In genomic region chr16:11799509-11800384, GRCh38 we compare ENCODE assay signal across 10 cellular contexts. TPM values are rescaled to one million over a fixed set of nuclear protein-coding genes. Genes with fewer than 3 reads are reported as not detected.
DNase-seq lines count a peak whose midpoint lies in the region; ATAC-seq and TF ChIP-seq lines count a peak whose summit lies in the region.
"Had no signal": no experiment of that assay in that cellular context is flagged by ENCODE, and none has a peak within 500 bp of the region (broad histone marks: within the 10 kb centered on the region; RNA-seq: fewer than 3 reads in every experiment).

No MANE protein-coding gene starts in this region.

- dilution Hi-C loops in IMR-90 (cut with HindIII; ENCODE audit: low sequenced_read_pairs, unreplicated experiment) = no loop called here

- POLR2A ChIA-PET in IMR-90 (lab: Charles Lee; ENCODE audit: unreplicated experiment) = no interaction called here

- peaks cover 13 to 69% (median 48%) of the 10 kb centered on the region in 4 donors for H3K4me1 Mint-ChIP-seq in CD4-positive, CD25-positive, alpha-beta regulatory T cell
- peaks cover 34% of the 10 kb centered on the region for H3K4me1 Mint-ChIP-seq in activated T-helper 17 cell treated with anti-CD3 and anti-CD28 coated beads, Interleukin-2, amount 50 U/mL, for 72 hours
- peaks cover 41% of the 10 kb centered on the region for H3K4me1 Mint-ChIP-seq in mesothelial cell of epicardium

- H3K14ac ChIP-seq in IMR-90 (replicated peaks; ENCODE audit: low read depth, low read length) = peak overlapping the region; percentile 72; the same call in 1 of the 2 replicates

- no peak for TF ChIP-seq RAD21 in IMR-90 (IDR thresholded peaks at IDR 0.05; ENCODE audit: low read length)

- no peak overlapping the region for H2BK15ac ChIP-seq in IMR-90 (ENCODE audit: low read depth, low read length)

- no peak for ATAC-seq in CD4-positive, CD25-positive, alpha-beta regulatory T cell (ENCODE audit: low read depth in 2 of 2)
- ATAC-seq in IMR-90 (ENCODE audit: low read depth) = no peak
- no peak for ATAC-seq in activated T-helper 17 cell treated with anti-CD3 and anti-CD28 coated beads, Interleukin-2, amount 50 U/mL, for 72 hours (replicated peaks)
- no peak for ATAC-seq in HG02970 (IDR thresholded peaks at IDR 0.05; ENCODE audit: low FRiP score, unreplicated experiment)
- ATAC-seq in body of pancreas = no peak
- ATAC-seq in GM21447 (IDR thresholded peaks at IDR 0.05; ENCODE audit: unreplicated experiment) = no peak

- no peak overlapping the region for H3K9ac ChIP-seq in IMR-90 (ENCODE audit: low read depth, low read length)

- H3K79me1 ChIP-seq in IMR-90 (ENCODE audit: low read depth in 1 of 2, low read length in 2 of 2) = peaks cover 20 to 65% of the 10 kb centered on the region in 2 experiments

- no peak overlapping the region for H2BK5ac ChIP-seq in IMR-90 (ENCODE audit: low read depth, low read length, poor library complexity, severe bottlenecking)

- H3K36me3 ChIP-seq in CD4-positive, CD25-positive, alpha-beta regulatory T cell (ENCODE audit: control insufficient read depth, insufficient read depth, low read length) = no peaks in the 10 kb centered on the region
- H3K36me3 ChIP-seq in IMR-90 (ENCODE audit: control insufficient read depth, insufficient read depth, low read length) (peaks cover 3% of the 10 kb centered on the region), body of pancreas (replicated peaks in 1 of 2; ENCODE audit: insufficient read depth in 1 of 2, low read depth in 2 of 2) (no peaks in the 10 kb centered on the region)
- H3K36me3 ChIP-seq: esophagus squamous epithelium had no signal

- peak overlapping the region in 1 of 2 experiments; percentile 3; a peak in 1 of 4 replicates for H4K8ac ChIP-seq in IMR-90 (ENCODE audit: low read depth in 2 of 2, low read length in 2 of 2)

- H4K5ac ChIP-seq in IMR-90 (ENCODE audit: low read depth, low read length) = no peak overlapping the region

- H3K27ac ChIP-seq in CD4-positive, CD25-positive, alpha-beta regulatory T cell (ENCODE audit: insufficient read depth, low read length, poor library complexity, severe bottlenecking) = peak overlapping the region; percentile 98
- H3K27ac ChIP-seq in IMR-90 (ENCODE audit: insufficient read depth, low read length) = no peak overlapping the region
- H3K27ac ChIP-seq in body of pancreas = peak overlapping the region in 1 of 4 donors; percentile 34

- intact Hi-C loops in IMR-90 (cut with micrococcal nuclease) = no loop called here
- intact Hi-C loops in body of pancreas (cut with DNase I) = loop anchor here (10.0 kb wide), 1 partner anchor 385 kb away; no protein-coding TSS in a partner anchor

- H3K4me3 Mint-ChIP-seq in CD4-positive, CD25-positive, alpha-beta regulatory T cell = peak overlapping the region; percentile 89 to 98 (median 94)
- H3K4me3 Mint-ChIP-seq in activated T-helper 17 cell treated with anti-CD3 and anti-CD28 coated beads, Interleukin-2, amount 50 U/mL, for 72 hours = peak overlapping the region; percentile 99
- peak overlapping the region; percentile 10 for H3K4me3 Mint-ChIP-seq in mesothelial cell of epicardium

- peaks cover 4% of the 10 kb centered on the region for H3K36me3 Mint-ChIP-seq in CD4-positive, CD25-positive, alpha-beta regulatory T cell
- peaks cover 16% of the 10 kb centered on the region for H3K36me3 Mint-ChIP-seq in activated T-helper 17 cell treated with anti-CD3 and anti-CD28 coated beads, Interleukin-2, amount 50 U/mL, for 72 hours (ENCODE audit: low read depth)
- H3K36me3 Mint-ChIP-seq in mesothelial cell of epicardium = no peaks in the 10 kb centered on the region

- H2AFZ ChIP-seq in IMR-90 (replicated peaks; ENCODE audit: low read length, poor library complexity) = no peak overlapping the region

- H4K91ac ChIP-seq in IMR-90 (ENCODE audit: insufficient read depth, low read depth, low read length) = no peak overlapping the region

- H3K18ac ChIP-seq in IMR-90 (ENCODE audit: low read depth, low read length) = no peak overlapping the region

- H3K4ac ChIP-seq in IMR-90 (ENCODE audit: low read depth, low read length) = 0 out of 2 replicates have a peak overlapping the region, but pooled peaks have one; percentile 33

- CTCF ChIA-PET in IMR-90 (lab: Yijun Ruan, JAX) = interaction anchor here (0.6 kb wide), 1 partner anchor 404 kb away, joined by 3 read pairs; no protein-coding TSS in a partner anchor

- H3K27me3 Mint-ChIP-seq in CD4-positive, CD25-positive, alpha-beta regulatory T cell = peaks cover 7% of the 10 kb centered on the region
- H3K27me3 Mint-ChIP-seq in activated T-helper 17 cell treated with anti-CD3 and anti-CD28 coated beads, Interleukin-2, amount 50 U/mL, for 72 hours = no peaks in the 10 kb centered on the region
- no peaks in the 10 kb centered on the region for H3K27me3 Mint-ChIP-seq in mesothelial cell of epicardium (ENCODE audit: low read depth)

- no peaks in the 10 kb centered on the region for H3K9me3 ChIP-seq in CD4-positive, CD25-positive, alpha-beta regulatory T cell (ENCODE audit: control insufficient read depth in 2 of 2, low read length in 2 of 2)
- H3K9me3 ChIP-seq in IMR-90 (ENCODE audit: control insufficient read depth, insufficient read depth, low read length) = no peaks in the 10 kb centered on the region
- no peaks in the 10 kb centered on the region for H3K9me3 ChIP-seq in body of pancreas
- H3K9me3 ChIP-seq: esophagus squamous epithelium had no signal

- 0 out of 2 replicates have a peak overlapping the region, but pooled peaks have one; percentile 13 for H2AK5ac ChIP-seq in IMR-90 (ENCODE audit: low read depth, low read length)

- peak; percentile 38 to 50 (median 49) for DNase-seq in CD4-positive, CD25-positive, alpha-beta regulatory T cell
- DNase-seq in IMR-90 = no peak
- no peak for DNase-seq in mesothelial cell of epicardium (ENCODE audit: low spot score in 2 of 2, unreplicated experiment in 2 of 2)
- no peak for DNase-seq in GF-D8 (lab: John Stamatoyannopoulos, UW)
- DNase-seq in body of pancreas = no peak
- DNase-seq: esophagus squamous epithelium, OCI-M1 had no signal

- no peak for TF ChIP-seq POLR2A in IMR-90 (IDR thresholded peaks at IDR 0.05; ENCODE audit: low read depth, low read length)
- TF ChIP-seq POLR2A in body of pancreas (IDR thresholded peaks at IDR 0.05) = no peak

- TF ChIP-seq CTCF in IMR-90 (conservative IDR thresholded peaks at IDR 0.05; ENCODE audit: low read depth, low read length) (no peak), mesothelial cell of epicardium (IDR thresholded peaks at IDR 0.05; ENCODE audit: unreplicated experiment) (no peak), body of pancreas (IDR thresholded peaks at IDR 0.05) (no peak)

- H4K20me1 ChIP-seq in IMR-90 (ENCODE audit: insufficient read depth, low read length) = peaks cover 19% of the 10 kb centered on the region

- 92% methylated on average over 5 of the region's 14 CpGs; no CpG with 5 or more reads in 1 of the 2 experiments for WGBS in IMR-90 (ENCODE audit: extremely low coverage in 2 of 2, insufficient read length in 1 of 2), 2 experiments
- WGBS in body of pancreas, 2 donors = 76 to 96% methylated on average over 13 to 14 of the region's 14 CpGs

- peak overlapping the region; percentile 72 for H3K4me3 ChIP-seq in CD4-positive, CD25-positive, alpha-beta regulatory T cell (ENCODE audit: low read depth, low read length)
- no peak overlapping the region for H3K4me3 ChIP-seq in IMR-90 (ENCODE audit: insufficient read depth, low read depth, low read length)
- no peak overlapping the region for H3K4me3 ChIP-seq in body of pancreas
- H3K4me3 ChIP-seq: esophagus squamous epithelium had no signal

- in situ Hi-C loops in IMR-90 (cut with MboI; ENCODE audit: low sequenced_read_pairs) = loop anchor here (25.0 kb wide), 1 partner anchor 837 kb away; no protein-coding TSS in a partner anchor

- no peak overlapping the region for H2AK9ac ChIP-seq in IMR-90 (replicated peaks; ENCODE audit: low read depth, low read length, poor library complexity)

- peaks cover 23% of the 10 kb centered on the region for H3K9me1 ChIP-seq in IMR-90 (ENCODE audit: insufficient read depth, low read length)

- no peaks in the 10 kb centered on the region for H3K9me3 Mint-ChIP-seq in CD4-positive, CD25-positive, alpha-beta regulatory T cell
- H3K9me3 Mint-ChIP-seq in activated T-helper 17 cell treated with anti-CD3 and anti-CD28 coated beads, Interleukin-2, amount 50 U/mL, for 72 hours = no peaks in the 10 kb centered on the region
- H3K9me3 Mint-ChIP-seq in mesothelial cell of epicardium = no peaks in the 10 kb centered on the region

- no peak overlapping the region for H2BK20ac ChIP-seq in IMR-90 (ENCODE audit: low read depth, low read length)

- no TSS peak for BruUV-seq in IMR-90 (replicated peaks; lab: Mats Ljungman, UMichigan)

- peaks cover 52% of the 10 kb centered on the region for H3K4me1 ChIP-seq in CD4-positive, CD25-positive, alpha-beta regulatory T cell (ENCODE audit: control insufficient read depth, insufficient read depth, low read length, poor library complexity, severe bottlenecking)
- H3K4me1 ChIP-seq in IMR-90 (ENCODE audit: control insufficient read depth, insufficient read depth, low read length) (peaks cover 19% of the 10 kb centered on the region), body of pancreas (peaks cover 32% of the 10 kb centered on the region)

- no peak overlapping the region for H3K56ac ChIP-seq in IMR-90 (ENCODE audit: extremely low read depth, insufficient read depth, low read length)

- H2BK120ac ChIP-seq in IMR-90 (ENCODE audit: low read depth, low read length) = no peak overlapping the region

- peak overlapping the region; percentile 64 for H3K23ac ChIP-seq in IMR-90 (ENCODE audit: low read depth, low read length)

- peak overlapping the region; percentile 99 to 100 (median 99) for H3K27ac Mint-ChIP-seq in CD4-positive, CD25-positive, alpha-beta regulatory T cell
- H3K27ac Mint-ChIP-seq in activated T-helper 17 cell treated with anti-CD3 and anti-CD28 coated beads, Interleukin-2, amount 50 U/mL, for 72 hours = peak overlapping the region; percentile 98
- H3K27ac Mint-ChIP-seq in mesothelial cell of epicardium = peak overlapping the region; percentile 95

- H3K27me3 ChIP-seq in CD4-positive, CD25-positive, alpha-beta regulatory T cell (ENCODE audit: control insufficient read depth, insufficient read depth, low read length) = no peaks in the 10 kb centered on the region
- no peaks in the 10 kb centered on the region for H3K27me3 ChIP-seq in IMR-90 (ENCODE audit: control insufficient read depth, insufficient read depth, low read length)
- no peaks in the 10 kb centered on the region for H3K27me3 ChIP-seq in body of pancreas
- H3K27me3 ChIP-seq: esophagus squamous epithelium had no signal

- no peak overlapping the region for H3K4me2 ChIP-seq in IMR-90 (ENCODE audit: low read depth, low read length)

RNA-seq across cellular contexts. Expression of gene ZC3H7A, which starts 2.7 kb away (rescaled TPM):
- total RNA-seq in CD4-positive, CD25-positive, alpha-beta regulatory T cell = 157 TPM
- 10 to 100 TPM; 43.3 to 49.5 (median 47.5) TPM for polyA plus RNA-seq in CD4-positive, CD25-positive, alpha-beta regulatory T cell
- 22.2 and 33.3 TPM in 2 replicates for total RNA-seq in IMR-90 (2012; rRNA removed)
- 48.3 and 53.9 TPM in 2 replicates for polyA plus RNA-seq in IMR-90 (2012; rRNA removed)
- polyA plus RNA-seq in IMR-90 (2012; cell fraction: cytosol; rRNA removed) = 11.5 and 30.5 TPM in 2 replicates
- 11.4 and 92.1 TPM in 2 replicates for polyA plus RNA-seq in IMR-90 (2012; cell fraction: nucleus; rRNA removed; ENCODE audit: low replicate concordance)
- 100 to 1,000 TPM in 1 of 2 donors, 10 to 100 TPM in 1; 67.6 to 144 TPM for total RNA-seq in activated T-helper 17 cell treated with anti-CD3 and anti-CD28 coated beads, Interleukin-2, amount 50 U/mL, for 72 hours
- total RNA-seq in mesothelial cell of epicardium = 57.6 to 70.7 TPM (median 66.7 TPM) in 3 replicates
- 10 to 100 TPM; 26.4 to 49.5 TPM for total RNA-seq in body of pancreas

RNA-seq across cellular contexts. Expression of gene RSL1D1, which starts 51.6 kb away (rescaled TPM):
- total RNA-seq in CD4-positive, CD25-positive, alpha-beta regulatory T cell = 145 TPM
- 100 to 1,000 TPM; 106 to 235 (median 181) TPM for polyA plus RNA-seq in CD4-positive, CD25-positive, alpha-beta regulatory T cell
- 77.4 and 137 TPM in 2 replicates for total RNA-seq in IMR-90 (2012; rRNA removed)
- 55.8 and 63.8 TPM in 2 replicates for polyA plus RNA-seq in IMR-90 (2012; rRNA removed)
- 5.6 and 6.6 TPM in 2 replicates for polyA plus RNA-seq in IMR-90 (2012; cell fraction: cytosol; rRNA removed)
- 1.3 and 10.3 TPM in 2 replicates for polyA plus RNA-seq in IMR-90 (2012; cell fraction: nucleus; rRNA removed; ENCODE audit: low replicate concordance)
- 100 to 1,000 TPM; 275 to 288 TPM for total RNA-seq in activated T-helper 17 cell treated with anti-CD3 and anti-CD28 coated beads, Interleukin-2, amount 50 U/mL, for 72 hours
- total RNA-seq in mesothelial cell of epicardium = 176 to 177 TPM (median 177 TPM) in 3 replicates
- total RNA-seq in body of pancreas = 100 to 1,000 TPM; 199 to 246 TPM

RNA-seq across cellular contexts. Expression of gene TXNDC11, which starts 57.1 kb away (rescaled TPM):
- 178 TPM for total RNA-seq in CD4-positive, CD25-positive, alpha-beta regulatory T cell
- polyA plus RNA-seq in CD4-positive, CD25-positive, alpha-beta regulatory T cell = 10 to 100 TPM; 64.9 to 77.2 (median 70.0) TPM
- 23.9 and 25.3 TPM in 2 replicates for total RNA-seq in IMR-90 (2012; rRNA removed)
- polyA plus RNA-seq in IMR-90 (2012; rRNA removed) = 42.9 and 50.0 TPM in 2 replicates
- 37.8 and 42.7 TPM in 2 replicates for polyA plus RNA-seq in IMR-90 (2012; cell fraction: cytosol; rRNA removed)
- polyA plus RNA-seq in IMR-90 (2012; cell fraction: nucleus; rRNA removed; ENCODE audit: low replicate concordance) = 42.1 and 47.2 TPM in 2 replicates
- 10 to 100 TPM; 33.8 to 38.6 TPM for total RNA-seq in activated T-helper 17 cell treated with anti-CD3 and anti-CD28 coated beads, Interleukin-2, amount 50 U/mL, for 72 hours
- 27.5 to 30.5 TPM (median 27.8 TPM) in 3 replicates for total RNA-seq in mesothelial cell of epicardium
- 10 to 100 TPM; 38.4 to 90.3 TPM for total RNA-seq in body of pancreas

Comparison
In these comparisons a context has a peak if more than half of its experiments do, and no peak if none do; other contexts are left out.
1. DNase-seq: peak in CD4-positive, CD25-positive, alpha-beta regulatory T cell (3 of 3); none in IMR-90 (single experiment), mesothelial cell of epicardium (0 of 2), GF-D8 (single experiment) and body of pancreas (0 of 4).
2. H3K4me3 Mint-ChIP-seq: peak in every context shown above with its lines; median percentile 99 in activated T-helper 17 cell treated with anti-CD3 and anti-CD28 coated beads, Interleukin-2, amount 50 U/mL, for 72 hours; 94 in CD4-positive, CD25-positive, alpha-beta regulatory T cell; 10 in mesothelial cell of epicardium.
3. Peak in every context shown above with its lines, with median percentiles within 50 percentile points of each other: H3K27ac Mint-ChIP-seq.